In genomic region chr17:19539040-19539399, GRCh38 we compare ENCODE assay signal across 23 cellular contexts. TPM values are rescaled to one million over a fixed set of nuclear protein-coding genes. Genes with fewer than 3 reads are reported as not detected.
DNase-seq lines count a peak whose midpoint lies in the region; ATAC-seq and TF ChIP-seq lines count a peak whose summit lies in the region.
"Had no signal": no experiment of that assay in that cellular context is flagged by ENCODE, and none has a peak within 500 bp of the region (broad histone marks: within the 10 kb centered on the region; RNA-seq: fewer than 3 reads in every experiment).

No MANE protein-coding gene starts in this region.

- ATAC-seq in lower lobe of right lung = peak; percentile 3 to 9
- ATAC-seq in GM18498 (IDR thresholded peaks at IDR 0.05; ENCODE audit: unreplicated experiment) = no peak
- ATAC-seq: activated T-cell treated with anti-CD3 and anti-CD28 coated beads, Interleukin-2, amount 50 U/mL, for 72 hours; mucosa of descending colon had no signal

- DNase-seq in MM.1S (no peak), endodermal cell (peak; percentile 42), lower lobe of right lung (no peak), retina (peak; percentile 29), DMS153 treated with DMSO at 0.1 percent for 48 hours (lab: John Stamatoyannopoulos, UW; ENCODE audit: unreplicated experiment) (no peak), Peyer's patch (no peak)
- DNase-seq: activated CD4-positive, alpha-beta T cell treated with anti-CD3 and anti-CD28 coated beads, Interleukin-2, amount 10 ng/mL, durations not matched to agents 7 days and 5 days; activated naive CD4-positive, alpha-beta T cell treated with anti-CD3 and anti-CD28 coated beads, Interleukin-2, amount 50 U/mL, for 16 hours; activated T-cell treated with anti-CD3 and anti-CD28 coated beads, Interleukin-2, amount 50 U/mL, for 72 hours; CD4-positive, alpha-beta T cell; left colon; NCI-H1092; NCI-H187; SHP77; stimulated activated CD4-positive, alpha-beta T cell treated with anti-CD3 and anti-CD28 coated beads, Interleukin-4, amount 100 ng/mL, for 1 hour; stimulated activated naive CD4-positive, alpha-beta T cell; T1000 had no signal

- 0 out of 2 replicates have a peak, but pooled peaks cover 5% of the 10 kb centered on the region for H3F3A ChIP-seq in MM.1S (ENCODE audit: insufficient read depth, low read length)

- H3K27me3 ChIP-seq in MM.1S (replicated peaks; ENCODE audit: insufficient read depth, low read length) (no peaks in the 10 kb centered on the region), endodermal cell (ENCODE audit: control insufficient read depth, insufficient read depth, low read length, poor library complexity, severe bottlenecking) (peaks cover 21% of the 10 kb centered on the region), lower lobe of right lung (ENCODE audit: low read depth) (peaks cover 13% of the 10 kb centered on the region), Peyer's patch (no peaks in the 10 kb centered on the region)

- no peaks in the 10 kb centered on the region for H3K36me3 Mint-ChIP-seq in endodermal cell (ENCODE audit: low read depth)

- H3K4me1 Mint-ChIP-seq in endodermal cell = peaks cover 14% of the 10 kb centered on the region

- no peak for TF ChIP-seq POLR2A in Peyer's patch (IDR thresholded peaks at IDR 0.05)

- H4K20me1 ChIP-seq in MM.1S (ENCODE audit: insufficient read depth, low read length) = no peaks in the 10 kb centered on the region

- peak overlapping the region; percentile 35 for H3K27ac Mint-ChIP-seq in endodermal cell
- H3K27ac Mint-ChIP-seq: activated CD4-positive, alpha-beta T cell treated with anti-CD3 and anti-CD28 coated beads, Interleukin-2, amount 10 ng/mL, durations not matched to agents 7 days and 5 days; activated T-cell treated with anti-CD3 and anti-CD28 coated beads, Interleukin-2, amount 50 U/mL, for 72 hours; CD4-positive, alpha-beta T cell had no signal

- intact Hi-C loops in lower lobe of right lung (cut with DNase I) = no loop called here

- no peak overlapping the region for H3K4me3 Mint-ChIP-seq in endodermal cell
- H3K4me3 Mint-ChIP-seq: activated CD4-positive, alpha-beta T cell treated with anti-CD3 and anti-CD28 coated beads, Interleukin-2, amount 10 ng/mL, durations not matched to agents 7 days and 5 days; activated T-cell treated with anti-CD3 and anti-CD28 coated beads, Interleukin-2, amount 50 U/mL, for 72 hours; CD4-positive, alpha-beta T cell; central memory CD8-positive, alpha-beta T cell had no signal

- no peaks in the 10 kb centered on the region for H3K79me2 ChIP-seq in MM.1S (ENCODE audit: low read length)

- peak overlapping the region; percentile 24; the same call in 1 of the 2 replicates for H3K4me2 ChIP-seq in MM.1S (ENCODE audit: low read depth, low read length)

- WGBS in endodermal cell (ENCODE audit: insufficient coverage in 1 of 2, insufficient read length in 1 of 2), 2 experiments = 94 to 98% methylated on average over 7 of the region's 7 CpGs

- no peak for TF ChIP-seq CTCF in MM.1S (IDR thresholded peaks at IDR 0.05; ENCODE audit: low read length)
- TF ChIP-seq CTCF in endodermal cell (conservative IDR thresholded peaks at IDR 0.05) = no peak
- TF ChIP-seq CTCF in lower lobe of right lung (IDR thresholded peaks at IDR 0.05) = no peak
- TF ChIP-seq CTCF in Peyer's patch (IDR thresholded peaks at IDR 0.05) = no peak

- H3K4me1 ChIP-seq in MM.1S (ENCODE audit: low read length) (peaks cover 24% of the 10 kb centered on the region), endodermal cell (ENCODE audit: control insufficient read depth, insufficient read depth, low read length) (no peaks in the 10 kb centered on the region), lower lobe of right lung (peaks cover 9% of the 10 kb centered on the region), Peyer's patch (peaks cover 0 to 6% (median 3%) of the 10 kb centered on the region in 4 donors)

- H3K9me2 ChIP-seq in MM.1S (replicated peaks; ENCODE audit: insufficient read depth, low read length) = no peaks in the 10 kb centered on the region

- no peaks in the 10 kb centered on the region for H3K36me3 ChIP-seq in MM.1S (replicated peaks; ENCODE audit: insufficient read depth, low read length)
- H3K36me3 ChIP-seq in endodermal cell (ENCODE audit: control insufficient read depth, insufficient read depth, low read length) = no peaks in the 10 kb centered on the region
- H3K36me3 ChIP-seq in lower lobe of right lung = no peaks in the 10 kb centered on the region
- no peaks in the 10 kb centered on the region for H3K36me3 ChIP-seq in Peyer's patch
- H3K36me3 ChIP-seq: HAP-1 had no signal

- H3K9me3 ChIP-seq in MM.1S (replicated peaks; ENCODE audit: insufficient read depth, low read length) = no peaks in the 10 kb centered on the region
- H3K9me3 ChIP-seq in endodermal cell (ENCODE audit: control insufficient read depth, low read length) = no peaks in the 10 kb centered on the region
- H3K9me3 ChIP-seq in lower lobe of right lung = no peaks in the 10 kb centered on the region
- no peaks in the 10 kb centered on the region for H3K9me3 ChIP-seq in Peyer's patch
- H3K9me3 ChIP-seq: HAP-1, mucosa of descending colon had no signal

- no peak overlapping the region for H3K4me3 ChIP-seq in MM.1S (ENCODE audit: low read length)
- H3K4me3 ChIP-seq in endodermal cell (ENCODE audit: low read length) = no peak overlapping the region
- H3K4me3 ChIP-seq in lower lobe of right lung = no peak overlapping the region
- H3K4me3 ChIP-seq in Peyer's patch = no peak overlapping the region
- H3K4me3 ChIP-seq: HAP-1, mucosa of descending colon had no signal

- no peaks in the 10 kb centered on the region for H3K9me3 Mint-ChIP-seq in endodermal cell
- H3K9me3 Mint-ChIP-seq: activated CD4-positive, alpha-beta T cell treated with anti-CD3 and anti-CD28 coated beads, Interleukin-2, amount 10 ng/mL, durations not matched to agents 7 days and 5 days; activated T-cell treated with anti-CD3 and anti-CD28 coated beads, Interleukin-2, amount 50 U/mL, for 72 hours; CD4-positive, alpha-beta T cell; central memory CD8-positive, alpha-beta T cell had no signal

- H2AFZ ChIP-seq in MM.1S (ENCODE audit: low read length) = no peak overlapping the region

- H3K27ac ChIP-seq in MM.1S (ENCODE audit: low read length) (no peak overlapping the region), endodermal cell (ENCODE audit: low read depth, low read length) (peak overlapping the region; percentile 55), lower lobe of right lung (peak overlapping the region; percentile 2), Peyer's patch (no peak overlapping the region)

- H3K27me3 Mint-ChIP-seq in endodermal cell (ENCODE audit: insufficient read depth) = peaks cover 40% of the 10 kb centered on the region

- H3K9ac ChIP-seq in MM.1S (ENCODE audit: low read length) = no peak overlapping the region
- H3K9ac ChIP-seq in endodermal cell (ENCODE audit: extremely low read depth, low read length, poor library complexity, severe bottlenecking) = no peak overlapping the region

RNA-seq across cellular contexts. Expression of gene SLC47A1, which starts 5.4 kb away (rescaled TPM):
- 1 to 10 TPM; 2.5 to 3.1 TPM for total RNA-seq in endodermal cell
- polyA plus RNA-seq in endodermal cell (2013, experiment 1 of 2) = 3.1 TPM
- 2.9 TPM for polyA plus RNA-seq in endodermal cell (2013, experiment 2 of 2)
- total RNA-seq in lower lobe of right lung = 18.6 TPM
- 1 to 10 TPM in 2 of 4 donors, not detected in 2; 1.2 to 3.8 TPM for total RNA-seq in Peyer's patch
- total RNA-seq: activated CD4-positive, alpha-beta T cell treated with anti-CD3 and anti-CD28 coated beads, Interleukin-2, amount 10 ng/mL, durations not matched to agents 7 days and 5 days; CD4-positive, alpha-beta T cell; OCI-LY7 had no signal
- polyA plus RNA-seq: neural cell had no signal

Comparison
In these comparisons a context has a peak if more than half of its experiments do, and no peak if none do; other contexts are left out.
1. DNase-seq: peak in endodermal cell (single experiment) and retina (single experiment); none in MM.1S (single experiment), lower lobe of right lung (single experiment), DMS153 treated with DMSO at 0.1 percent for 48 hours (single experiment) and Peyer's patch (0 of 3).
2. H3K27ac ChIP-seq: peak in endodermal cell (single experiment) and lower lobe of right lung (single experiment); none in MM.1S (single experiment) and Peyer's patch (0 of 4).